In genomic region chr16:72909196-72909595, GRCh38 we compare ENCODE assay signal across 24 cellular contexts.
A peak's percentile ranks its signal among the peaks of the same experiment; 100 is the strongest.
DNase-seq lines count a peak whose midpoint lies in the region; ATAC-seq, FAIRE-seq and TF ChIP-seq lines count a peak whose summit lies in the region.
"Had no signal": no experiment of that assay in that cellular context is flagged by ENCODE, and none has a peak within 500 bp of the region (broad histone marks: within the 10 kb centered on the region; RNA-seq: fewer than 3 reads in every experiment).

No MANE protein-coding gene starts in this region.

- in situ Hi-C loops in HepG2 (cut with HindIII; ENCODE audit: extremely low pct_ligation_motif_present, low pct_unique_long_range_greater_than_20kb): no loop called here
- in situ Hi-C loops in K562 (cut with MboI): no loop called here

- H3F3A ChIP-seq in PC-3 (ENCODE audit: low read length, unreplicated experiment): no peaks in the 10 kb centered on the region

- no peak overlapping the region for H3K4me3 ChIP-seq in HepG2 (replicated peaks in 1 of 3; ENCODE audit: insufficient read depth in 1 of 3, low read depth in 2 of 3, low read length in 3 of 3)
- H3K4me3 ChIP-seq in right lobe of liver: no peak overlapping the region
- no peak overlapping the region for H3K4me3 ChIP-seq in K562
- no peak overlapping the region for H3K4me3 ChIP-seq in PC-3 (ENCODE audit: low read length)
- H3K4me3 ChIP-seq: BLaER1, HAP-1 had no signal

- FAIRE-seq in HepG2 (lab: Jason Lieb, UNC) (no peak), K562 (lab: Jason Lieb, UNC) (no peak)
- FAIRE-seq: A204.1, D721Med, GM18507, H54 had no signal

- peaks cover 3% of the 10 kb centered on the region for H3K27me3 Mint-ChIP-seq in nephron progenitor cell (ENCODE audit: low read depth, poor library complexity)
- H3K27me3 Mint-ChIP-seq: B cell; CD4-positive, alpha-beta T cell had no signal

- intact Hi-C loops in HepG2 (cut with micrococcal nuclease; ENCODE audit: unreplicated experiment) (no loop called here), right lobe of liver (cut with DNase I) (no loop called here), K562 (cut with micrococcal nuclease) (no loop called here), left cardiac atrium (cut with DNase I) (no loop called here), PC-3 (cut with micrococcal nuclease) (no loop called here)

- no peak overlapping the region for H3K9ac ChIP-seq in HepG2 (ENCODE audit: insufficient read depth, low read depth, low read length)
- no peak overlapping the region for H3K9ac ChIP-seq in K562 (ENCODE audit: insufficient read depth in 1 of 2, low read depth in 2 of 2, low read length in 2 of 2)
- no peak overlapping the region for H3K9ac ChIP-seq in PC-3 (ENCODE audit: low read length)
- H3K9ac ChIP-seq: BLaER1 had no signal

- H3K36me3 ChIP-seq in HepG2 (replicated peaks in 1 of 2; ENCODE audit: control insufficient read depth in 1 of 2, insufficient read depth in 2 of 2, low read length in 2 of 2) (peaks cover 2 to 10% of the 10 kb centered on the region in 2 experiments; a peak in 3 of 5 replicates), right lobe of liver (no peaks in the 10 kb centered on the region), K562 (ENCODE audit: control insufficient read depth, insufficient read depth, low read length) (no peaks in the 10 kb centered on the region), PC-3 (ENCODE audit: low read depth, low read length) (no peaks in the 10 kb centered on the region)
- H3K36me3 ChIP-seq: BLaER1, HAP-1 had no signal

- TF ChIP-seq CTCF in HepG2 (CRISPR knock-in tag; IDR thresholded peaks at IDR 0.05): no peak
- TF ChIP-seq CTCF in right lobe of liver (IDR thresholded peaks at IDR 0.05): no peak
- no peak for TF ChIP-seq CTCF in K562 (IDR thresholded peaks at IDR 0.05 in 2 of 3, conservative IDR thresholded peaks at IDR 0.05 in 1 of 3; ENCODE audit: insufficient read depth in 2 of 3, low read depth in 1 of 3, low read length in 3 of 3)
- TF ChIP-seq CTCF in nephron progenitor cell (IDR thresholded peaks at IDR 0.05): no peak
- no peak for TF ChIP-seq CTCF in PC-3 (conservative IDR thresholded peaks at IDR 0.05; ENCODE audit: low read depth, low read length)

- H3K27ac ChIP-seq in HepG2 (ENCODE audit: extremely low read length, insufficient read depth, low read length) (no peak overlapping the region), right lobe of liver (no peak overlapping the region), K562 (ENCODE audit: extremely low read depth, low read depth, low read length) (no peak overlapping the region), PC-3 (ENCODE audit: low read length) (no peak overlapping the region)
- H3K27ac ChIP-seq: 22Rv1, BLaER1, C4-2B had no signal

- H2AFZ ChIP-seq in HepG2 (ENCODE audit: low read length): no peak overlapping the region
- no peak overlapping the region for H2AFZ ChIP-seq in K562 (ENCODE audit: low read depth, low read length)
- H2AFZ ChIP-seq in PC-3 (ENCODE audit: low read length): no peak overlapping the region

- no TSS peak for BruUV-seq in HepG2 (replicated peaks; lab: Mats Ljungman, UMichigan)
- BruUV-seq in K562 (replicated peaks; lab: Mats Ljungman, UMichigan): no TSS peak
- no TSS peak for BruUV-seq in PC-3 (replicated peaks; lab: Mats Ljungman, UMichigan)

- TF ChIP-seq POLR2A in HepG2 (IDR thresholded peaks at IDR 0.05; ENCODE audit: insufficient read depth in 1 of 2, low read depth in 2 of 2, low read length in 2 of 2) (no peak), right lobe of liver (IDR thresholded peaks at IDR 0.05) (no peak), K562 (conservative IDR thresholded peaks at IDR 0.05) (no peak)

- H3K27me3 ChIP-seq in HepG2 (ENCODE audit: control insufficient read depth in 1 of 2, insufficient read depth in 2 of 2, low read length in 2 of 2) (no peaks in the 10 kb centered on the region), right lobe of liver (no peaks in the 10 kb centered on the region), K562 (ENCODE audit: control insufficient read depth in 2 of 2, insufficient read depth in 2 of 2, low read length in 2 of 2) (peaks cover 12 to 48% of the 10 kb centered on the region in 2 experiments; a peak in 4 of 5 replicates), PC-3 (ENCODE audit: low read length) (no peaks in the 10 kb centered on the region)
- H3K27me3 ChIP-seq: BLaER1 had no signal

- no peaks in the 10 kb centered on the region for H3K9me2 ChIP-seq in PC-3 (replicated peaks; ENCODE audit: low read length)

- peak overlapping the region; percentile 71 for H3K27ac Mint-ChIP-seq in nephron progenitor cell
- H3K27ac Mint-ChIP-seq: B cell; CD4-positive, alpha-beta T cell; CD8-positive, alpha-beta memory T cell; HFFc6 had no signal

- no peaks in the 10 kb centered on the region for H3K9me3 Mint-ChIP-seq in nephron progenitor cell
- H3K9me3 Mint-ChIP-seq: CD4-positive, alpha-beta T cell; CD8-positive, alpha-beta memory T cell; HFFc6 had no signal

- peaks cover 74% of the 10 kb centered on the region for H3K4me1 Mint-ChIP-seq in nephron progenitor cell
- H3K4me1 Mint-ChIP-seq: CD8-positive, alpha-beta memory T cell had no signal

- 97% methylated on average over 6 of the region's 6 CpGs for WGBS in HepG2 (ENCODE audit: low lambda C conversion rate)
- WGBS in right lobe of liver (ENCODE audit: insufficient coverage, low coverage, low lambda C conversion rate, missing lambda C conversion rate): 88% methylated on average over 6 of the region's 6 CpGs
- under 1% methylated on average over 6 of the region's 6 CpGs for WGBS in K562 (ENCODE audit: insufficient coverage, low coverage, missing lambda C conversion rate)

- TF ChIP-seq RAD21 in HepG2 (CRISPR knock-in tag; IDR thresholded peaks at IDR 0.05) (no peak), K562 (CRISPR knock-in tag; conservative IDR thresholded peaks at IDR 0.05 in 1 of 2, IDR thresholded peaks at IDR 0.05 in 1 of 2) (no peak)

- peaks cover 12% of the 10 kb centered on the region for H3K4me1 ChIP-seq in HepG2 (ENCODE audit: insufficient read depth, low read length)
- H3K4me1 ChIP-seq in right lobe of liver: peaks cover 0 to 5% (median 0%) of the 10 kb centered on the region in 4 donors
- no peaks in the 10 kb centered on the region for H3K4me1 ChIP-seq in K562 (replicated peaks in 1 of 2; ENCODE audit: control insufficient read depth in 2 of 2, insufficient read depth in 2 of 2, low read length in 2 of 2)
- peaks cover 33% of the 10 kb centered on the region for H3K4me1 ChIP-seq in PC-3 (ENCODE audit: insufficient read depth, low read length)
- H3K4me1 ChIP-seq: BLaER1 had no signal

- H4K20me1 ChIP-seq in HepG2 (ENCODE audit: insufficient read depth, low read length) (no peaks in the 10 kb centered on the region), K562 (replicated peaks; ENCODE audit: control insufficient read depth, insufficient read depth, low read length) (no peaks in the 10 kb centered on the region), PC-3 (ENCODE audit: low read length) (0 out of 2 replicates have a peak, but pooled peaks cover 4% of the 10 kb centered on the region)
- H4K20me1 ChIP-seq: BLaER1 had no signal

- no peaks in the 10 kb centered on the region for H3K9me1 ChIP-seq in K562 (ENCODE audit: control insufficient read depth, insufficient read depth, low read length)

- CTCF ChIA-PET in HepG2 (lab: Yijun Ruan, JAX; ENCODE audit: low intra/inter-chr PET ratio, low total read pairs): no interaction called here
- CTCF ChIA-PET in K562 (lab: Yijun Ruan, JAX; ENCODE audit: low intra/inter-chr PET ratio): no interaction called here
- CTCF ChIA-PET in PC-3 (lab: Charles Lee): no interaction called here

- H3K36me3 Mint-ChIP-seq in nephron progenitor cell (ENCODE audit: low read depth): peaks cover 9% of the 10 kb centered on the region
- H3K36me3 Mint-ChIP-seq: CD8-positive, alpha-beta memory T cell had no signal

- DNase-seq in HepG2 (ENCODE audit: low spot score): no peak
- DNase-seq in right lobe of liver: no peak
- no peak for DNase-seq in K562 (ENCODE audit: extremely low read depth in 1 of 4, low spot score in 3 of 4)
- DNase-seq in nephron progenitor cell: no peak
- DNase-seq in left cardiac atrium: no peak
- DNase-seq in activated CD4-positive, alpha-beta T cell treated with anti-CD3 and anti-CD28 coated beads, Interleukin-2, amount 50 U/mL, for 1 hour: no peak
- DNase-seq in NCI-H510A (lab: John Stamatoyannopoulos, UW): no peak
- no peak for DNase-seq in PC-3
- DNase-seq: CD4-positive, alpha-beta T cell; CD8-positive, alpha-beta memory T cell; DMS 273 treated with DMSO at 0.1 percent for 48 hours; DMS79; GF-D8; GOT3; HFFc6 had no signal

- no peak for TF ChIP-seq EP300 in HepG2 (IDR thresholded peaks at IDR 0.05; ENCODE audit: low read depth in 2 of 2, low read length in 2 of 2)
- TF ChIP-seq EP300 in HepG2 (CRISPR knock-in tag; IDR thresholded peaks at IDR 0.05; ENCODE audit: borderline replicate concordance): no peak
- TF ChIP-seq EP300 in K562 (IDR thresholded peaks at IDR 0.05; ENCODE audit: low read length): no peak

- peaks cover 16% of the 10 kb centered on the region for H3K79me2 ChIP-seq in HepG2 (ENCODE audit: insufficient read depth, low read length)
- H3K79me2 ChIP-seq in K562 (ENCODE audit: control insufficient read depth, insufficient read depth, low read length): no peaks in the 10 kb centered on the region
- no peaks in the 10 kb centered on the region for H3K79me2 ChIP-seq in PC-3 (ENCODE audit: low read length)

- no peak overlapping the region for H3K4me2 ChIP-seq in HepG2 (ENCODE audit: low read depth, low read length)
- H3K4me2 ChIP-seq in K562 (ENCODE audit: insufficient read depth, low read length): no peak overlapping the region
- no peak overlapping the region for H3K4me2 ChIP-seq in PC-3 (ENCODE audit: low read length)
- H3K4me2 ChIP-seq: BLaER1 had no signal

- no peak overlapping the region for H3K4me3 Mint-ChIP-seq in nephron progenitor cell
- H3K4me3 Mint-ChIP-seq: B cell; CD4-positive, alpha-beta T cell; CD8-positive, alpha-beta memory T cell; HFFc6 had no signal

- POLR2A ChIA-PET in HepG2 (lab: Yijun Ruan, JAX) (no interaction called here), K562 (lab: Yijun Ruan, JAX) (interaction anchor here (0.6 kb wide), 1 partner anchor 10 kb away, joined by 3 read pairs; no protein-coding TSS in a partner anchor), PC-3 (lab: Charles Lee; ENCODE audit: unreplicated experiment) (no interaction called here)

- ATAC-seq in HepG2 (no peak), right lobe of liver (no peak), K562 (no peak), left cardiac atrium (no peak), PC-3 (no peak)

- H3K9me3 ChIP-seq in HepG2 (ENCODE audit: low read length) (no peaks in the 10 kb centered on the region), right lobe of liver (no peaks in the 10 kb centered on the region), K562 (replicated peaks; ENCODE audit: control insufficient read depth, insufficient read depth, low read depth, low read length) (no peaks in the 10 kb centered on the region), PC-3 (ENCODE audit: low read length) (no peaks in the 10 kb centered on the region)
- H3K9me3 ChIP-seq: BLaER1, HAP-1 had no signal
